Comparison of ENCODE assay signal across 21 cellular contexts in the genomic region with DNA sequence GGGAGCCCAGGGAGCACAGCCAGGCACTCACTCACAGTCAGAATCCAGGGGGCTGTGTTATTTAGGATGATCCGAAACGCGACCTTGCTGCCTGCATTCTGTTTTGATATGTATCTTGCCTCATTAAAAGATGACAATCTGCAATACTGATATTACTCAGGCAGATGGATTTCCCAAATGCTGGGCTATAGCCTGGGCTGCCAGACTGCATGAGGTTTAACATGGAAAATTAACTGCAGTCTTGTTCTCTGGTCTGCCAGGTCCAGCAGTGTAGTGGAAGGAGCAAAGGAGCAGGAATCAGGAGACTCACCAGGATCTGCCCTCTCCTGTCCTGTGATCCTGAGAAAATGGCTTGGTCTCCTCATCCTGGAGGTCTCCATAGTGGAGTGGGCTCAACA.
"Had no signal": no experiment of that assay in that cellular context is flagged by ENCODE, and none has a peak within 500 bp of the region (broad histone marks: within the 10 kb centered on the region; RNA-seq: fewer than 3 reads in every experiment).

No MANE protein-coding gene starts in this region.

- H3K36me3 ChIP-seq: breast epithelium, SJCRH30 had no signal

- DNase-seq: activated B cell treated with CpG ODN at 0.5 μM for 24 hours; activated CD4-positive, alpha-beta T cell treated with anti-CD3 and anti-CD28 coated beads for 4 hours; activated CD4-positive, alpha-beta T cell treated with anti-CD3 and anti-CD28 coated beads, Interleukin-2, amount 50 U/mL, for 1 hour; activated CD4-positive, CD25-positive, alpha-beta regulatory T cell treated with anti-CD3 and anti-CD28 coated beads, Interleukin-2, amount 50 U/mL, for 72 hours; activated CD8-positive, alpha-beta memory T cell treated with anti-CD3 and anti-CD28 coated beads, Interleukin-2, amount 50 U/mL, for 4 hours; activated gamma-delta T cell treated with Interleukin-2 at 50 U/mL for 16 hours; activated T-cell treated with anti-CD3 and anti-CD28 coated beads for 4 hours; activated T-cell treated with anti-CD3 and anti-CD28 coated beads, Interleukin-2, amount 50 U/mL, for 4 hours; amniotic stem cell; aorta; NCI-H1417 treated with DMSO at 0.1 percent for 48 hours; NCI-H187 treated with DMSO at 0.1 percent for 48 hours; NCI-H2171 treated with DMSO at 0.1 percent for 48 hours; NCI-H2227 treated with DMSO at 0.1 percent for 48 hours; NCI-H510A treated with DMSO at 0.1 percent for 48 hours; T-helper 1 cell; T-helper 9 cell had no signal

- H3K27ac ChIP-seq: breast epithelium, PC-9, SJCRH30, VCaP had no signal

- H3K4me3 ChIP-seq: breast epithelium, PC-9, SJCRH30 had no signal

- H3K9me3 ChIP-seq: breast epithelium, SJCRH30 had no signal

- H3K4me1 ChIP-seq: breast epithelium, SJCRH30 had no signal

- ATAC-seq: activated T-cell treated with anti-CD3 and anti-CD28 coated beads, Interleukin-2, amount 50 U/mL, for 4 hours had no signal
